Comparison of ENCODE assay signal across 8 cellular contexts in genomic region chr3:119294402-119294888, GRCh38. TPM values are rescaled to one million over a fixed set of nuclear protein-coding genes. Genes with fewer than 3 reads are reported as not detected.
DNase-seq lines count a peak whose midpoint lies in the region; ATAC-seq, FAIRE-seq and TF ChIP-seq lines count a peak whose summit lies in the region.

No MANE protein-coding gene starts in this region.

- H3K27me3 ChIP-seq in lung (ENCODE audit: control insufficient read depth, insufficient read depth) = no peaks in the 10 kb centered on the region

- FAIRE-seq in D721Med (lab: Jason Lieb, UNC) = no peak
- no peak for FAIRE-seq in HTR-8/SVneo (lab: Jason Lieb, UNC)

- H3K4me3 ChIP-seq in WI38 (ENCODE audit: low read depth, low read length) (peak overlapping the region; percentile 78), lung (peak overlapping the region; percentile 83)

- DNase-seq in D721Med (ENCODE audit: insufficient read length, low spot score) (peak; percentile 51), HTR-8/SVneo (ENCODE audit: insufficient read length, low spot score) (peak; percentile 38), chondrocyte (ENCODE audit: low spot score) (peak; percentile 77), lung (ENCODE audit: low spot score) (peak; percentile 61), pons (ENCODE audit: low spot score) (no peak)
- DNase-seq in stimulated activated CD8-positive, alpha-beta memory T cell treated with anti-CD3 and anti-CD28 coated beads, Interleukin-15, amount 100 ng/mL, for 48 hours (ENCODE audit: low read depth in 2 of 2) = peak; percentile 33 to 47

- H3K27ac Mint-ChIP-seq in chondrocyte (ENCODE audit: unreplicated experiment) = peak overlapping the region; percentile 95

- peaks cover 54% of the 10 kb centered on the region for H3K4me1 Mint-ChIP-seq in chondrocyte (ENCODE audit: low read depth)

- no peaks in the 10 kb centered on the region for H3K27me3 Mint-ChIP-seq in chondrocyte (ENCODE audit: low read depth)

- H3K36me3 Mint-ChIP-seq in chondrocyte (ENCODE audit: low read depth) = peaks cover 1% of the 10 kb centered on the region

- H3K27ac ChIP-seq in lung (ENCODE audit: low read depth in 1 of 2, low read length in 1 of 2) = peak overlapping the region; percentile 94 to 99

- TF ChIP-seq CTCF in D721Med (IDR thresholded peaks at IDR 0.05; ENCODE audit: insufficient read depth, missing control alignments) = no peak
- TF ChIP-seq CTCF in WI38 (IDR thresholded peaks at IDR 0.05; ENCODE audit: low read depth, low read length) = no peak
- TF ChIP-seq CTCF in chondrocyte (IDR thresholded peaks at IDR 0.05) = no peak
- no peak for TF ChIP-seq CTCF in lung (IDR thresholded peaks at IDR 0.05; ENCODE audit: control extremely low read depth, extremely low read depth)

- peaks cover 0 to 5% of the 10 kb centered on the region in 2 donors for H3K36me3 ChIP-seq in lung (ENCODE audit: control insufficient read depth in 2 of 2, insufficient read depth in 2 of 2, low read length in 2 of 2)

- peak; percentile 51 for ATAC-seq in GM21381 (IDR thresholded peaks at IDR 0.05; ENCODE audit: unreplicated experiment)
- peak; percentile 55 for ATAC-seq in lung (ENCODE audit: insufficient read depth, low FRiP score)

- H3K4me3 Mint-ChIP-seq in chondrocyte (ENCODE audit: unreplicated experiment) = peak overlapping the region; percentile 89

- no peaks in the 10 kb centered on the region for H3K9me3 Mint-ChIP-seq in chondrocyte (ENCODE audit: low read depth)

- H3K9me3 ChIP-seq in lung (ENCODE audit: control insufficient read depth in 2 of 2, insufficient read depth in 1 of 2, low read length in 1 of 2) = no peaks in the 10 kb centered on the region

- WGBS in lung, 2 donors = 0% methylated on average over 42 to 43 of the region's 43 CpGs

- peaks cover 13 to 16% of the 10 kb centered on the region in 2 donors for H3K4me1 ChIP-seq in lung (ENCODE audit: control insufficient read depth in 2 of 2, insufficient read depth in 2 of 2, low read length in 2 of 2)

RNA-seq across cellular contexts. Expression of gene ARHGAP31, which starts 0.3 kb away (rescaled TPM):
- 35.2 to 50.3 TPM (median 37.1 TPM) in 3 replicates for total RNA-seq in chondrocyte
- total RNA-seq in lung = 10 to 100 TPM; 45.8 to 58.5 TPM
- 10 to 100 TPM; 11.6 to 17.5 TPM for polyA plus RNA-seq in lung

RNA-seq across cellular contexts. Expression of gene B4GALT4, which starts 53.8 kb away (rescaled TPM):
- total RNA-seq in chondrocyte (25.8 to 26.7 TPM (median 25.9 TPM) in 3 replicates), lung (10 to 100 TPM; 13.5 to 23.2 TPM)
- polyA plus RNA-seq in lung = 10 to 100 TPM in 1 of 2 donors, 1 to 10 TPM in 1; 7.5 to 18.1 TPM
